11 cellular contexts compared by ENCODE assay signal in the genomic region with DNA sequence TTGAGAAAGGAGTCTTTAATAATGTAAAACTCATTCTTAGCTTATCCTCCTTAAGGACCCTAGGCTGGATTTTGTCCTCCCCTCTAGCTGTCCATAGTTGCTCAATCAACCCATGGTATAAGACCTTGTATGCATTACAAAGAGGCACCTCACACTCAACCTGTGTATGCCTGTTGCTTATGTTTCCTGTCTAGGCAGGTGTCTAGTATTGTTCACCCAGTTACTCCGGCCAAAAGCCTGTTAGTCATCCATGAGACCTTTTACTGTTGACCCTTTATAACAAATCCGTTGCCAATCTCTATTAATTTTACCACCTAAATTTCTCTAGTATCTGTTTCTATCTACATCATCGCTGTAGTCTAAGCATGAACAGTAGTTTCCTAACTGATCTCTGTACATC. TPM values are rescaled to one million over a fixed set of nuclear protein-coding genes. Genes with fewer than 3 reads are reported as not detected.
DNase-seq lines count a peak whose midpoint lies in the region; ATAC-seq, FAIRE-seq and TF ChIP-seq lines count a peak whose summit lies in the region.
"Had no signal": no experiment of that assay in that cellular context is flagged by ENCODE, and none has a peak within 500 bp of the region (broad histone marks: within the 10 kb centered on the region; RNA-seq: fewer than 3 reads in every experiment).

No MANE protein-coding gene starts in this region.

- no peaks in the 10 kb centered on the region for H3K4me1 ChIP-seq in HEK293 (ENCODE audit: control insufficient read depth, insufficient read depth, low read length)
- H3K4me1 ChIP-seq in effector memory CD4-positive, alpha-beta T cell (ENCODE audit: control insufficient read depth, insufficient read depth, low read length, poor library complexity, severe bottlenecking) = peaks cover 3% of the 10 kb centered on the region

- ATAC-seq in GM18873 (IDR thresholded peaks at IDR 0.05; ENCODE audit: low FRiP score, unreplicated experiment) (peak; percentile 20), naive B cell (ENCODE audit: low read depth in 2 of 2) (no peak)

- H3K4me1 Mint-ChIP-seq in IgD-negative memory B cell (peaks cover 31 to 48% (median 33%) of the 10 kb centered on the region in 3 donors), naive B cell (peaks cover 48 to 58% (median 49%) of the 10 kb centered on the region in 3 donors)
- peaks cover 44% of the 10 kb centered on the region for H3K4me1 Mint-ChIP-seq in activated T-helper 1 cell treated with anti-CD3 and anti-CD28 coated beads, Interleukin-12 subunit alpha, Interleukin-12 subunit beta, Interleukin-2, Interleukin-4 antibody, amounts not matched to agents 30 ng/mL and 10 ng/mL and 1 ng/mL, durations not matched to agents 14 hours and 24 hours and 36 hours (ENCODE audit: low read depth)

- H3K9me3 Mint-ChIP-seq in IgD-negative memory B cell (no peaks in the 10 kb centered on the region), naive B cell (no peaks in the 10 kb centered on the region)
- H3K9me3 Mint-ChIP-seq in activated T-helper 1 cell treated with anti-CD3 and anti-CD28 coated beads, Interleukin-12 subunit alpha, Interleukin-12 subunit beta, Interleukin-2, Interleukin-4 antibody, amounts not matched to agents 30 ng/mL and 10 ng/mL and 1 ng/mL, durations not matched to agents 14 hours and 24 hours and 36 hours = no peaks in the 10 kb centered on the region

- peaks cover 9% of the 10 kb centered on the region for H3K36me3 Mint-ChIP-seq in IgD-negative memory B cell
- peaks cover 12 to 19% of the 10 kb centered on the region in 2 donors for H3K36me3 Mint-ChIP-seq in naive B cell
- H3K36me3 Mint-ChIP-seq in activated T-helper 1 cell treated with anti-CD3 and anti-CD28 coated beads, Interleukin-12 subunit alpha, Interleukin-12 subunit beta, Interleukin-2, Interleukin-4 antibody, amounts not matched to agents 30 ng/mL and 10 ng/mL and 1 ng/mL, durations not matched to agents 14 hours and 24 hours and 36 hours (ENCODE audit: low read depth) = peaks cover 26% of the 10 kb centered on the region

- H3K27me3 Mint-ChIP-seq in IgD-negative memory B cell = no peaks in the 10 kb centered on the region
- H3K27me3 Mint-ChIP-seq in naive B cell = no peaks in the 10 kb centered on the region
- no peaks in the 10 kb centered on the region for H3K27me3 Mint-ChIP-seq in activated T-helper 1 cell treated with anti-CD3 and anti-CD28 coated beads, Interleukin-12 subunit alpha, Interleukin-12 subunit beta, Interleukin-2, Interleukin-4 antibody, amounts not matched to agents 30 ng/mL and 10 ng/mL and 1 ng/mL, durations not matched to agents 14 hours and 24 hours and 36 hours (ENCODE audit: insufficient read depth)

- no peak for TF ChIP-seq CTCF in HEK293 (tag by site-specific recombination; IDR thresholded peaks at IDR 0.05)

- POLR2A ChIA-PET in HEK293 (lab: Yijun Ruan, JAX) = no interaction called here

- CTCF ChIA-PET in HEK293 (lab: Yijun Ruan, JAX) = interaction anchor here (0.5 kb wide), 1 partner anchor 175 kb away, joined by 5 read pairs; no protein-coding TSS in a partner anchor

- no peaks in the 10 kb centered on the region for H3K27me3 ChIP-seq in effector memory CD4-positive, alpha-beta T cell (replicated peaks; ENCODE audit: control insufficient read depth, insufficient read depth, low read length, poor library complexity, severe bottlenecking)

- H3K27ac ChIP-seq in HEK293 (ENCODE audit: extremely low read depth, low read depth, low read length) = no peak overlapping the region
- no peak overlapping the region for H3K27ac ChIP-seq in effector memory CD4-positive, alpha-beta T cell (ENCODE audit: insufficient read depth, low read length, poor library complexity, severe bottlenecking)

- H3K27ac Mint-ChIP-seq in IgD-negative memory B cell = peak overlapping the region; percentile 97 to 98 (median 97)
- peak overlapping the region; percentile 1 to 98 (median 38) for H3K27ac Mint-ChIP-seq in naive B cell
- H3K27ac Mint-ChIP-seq in activated T-helper 1 cell treated with anti-CD3 and anti-CD28 coated beads, Interleukin-12 subunit alpha, Interleukin-12 subunit beta, Interleukin-2, Interleukin-4 antibody, amounts not matched to agents 30 ng/mL and 10 ng/mL and 1 ng/mL, durations not matched to agents 14 hours and 24 hours and 36 hours = no peak overlapping the region

- no peak for FAIRE-seq in RCC 7860 (lab: Jason Lieb, UNC)
- FAIRE-seq: G401.6 had no signal

- no peaks in the 10 kb centered on the region for H3K9me3 ChIP-seq in HEK293 (ENCODE audit: control insufficient read depth, insufficient read depth, low read depth, low read length)
- H3K9me3 ChIP-seq in effector memory CD4-positive, alpha-beta T cell (ENCODE audit: control insufficient read depth, low read length) = no peaks in the 10 kb centered on the region

- DNase-seq in naive B cell (no peak), DMS153 (lab: John Stamatoyannopoulos, UW) (no peak), RCC 7860 (ENCODE audit: low spot score) (no peak)
- no peak for DNase-seq in effector memory CD4-positive, alpha-beta T cell
- no peak for DNase-seq in activated T-helper 1 cell treated with anti-CD3 and anti-CD28 coated beads, Interleukin-12 subunit alpha, Interleukin-12 subunit beta, Interleukin-2, Interleukin-4 antibody, amounts not matched to agents 30 ng/mL and 10 ng/mL and 1 ng/mL, durations not matched to agents 14 hours and 24 hours and 36 hours (ENCODE audit: low spot score)
- DNase-seq: activated naive CD4-positive, alpha-beta T cell treated with Interleukin-2 at 50 U/mL for 16 hours; T-helper 9 cell had no signal

- peaks cover 9 to 32% of the 10 kb centered on the region in 2 experiments; a peak in 2 of 3 replicates for H3K36me3 ChIP-seq in HEK293 (ENCODE audit: control insufficient read depth in 2 of 2, insufficient read depth in 1 of 2, low read length in 2 of 2)
- H3K36me3 ChIP-seq in effector memory CD4-positive, alpha-beta T cell (ENCODE audit: control insufficient read depth, insufficient read depth, low read length) = no peaks in the 10 kb centered on the region

- H3K4me3 Mint-ChIP-seq in IgD-negative memory B cell (peak overlapping the region; percentile 86 to 98 (median 96)), naive B cell (peak overlapping the region in 3 of 8 donors; percentile 16 to 91 (median 52))
- H3K4me3 Mint-ChIP-seq in activated T-helper 1 cell treated with anti-CD3 and anti-CD28 coated beads, Interleukin-12 subunit alpha, Interleukin-12 subunit beta, Interleukin-2, Interleukin-4 antibody, amounts not matched to agents 30 ng/mL and 10 ng/mL and 1 ng/mL, durations not matched to agents 14 hours and 24 hours and 36 hours = no peak overlapping the region

- no peak overlapping the region for H3K4me3 ChIP-seq in HEK293 (ENCODE audit: low read depth, low read length)
- H3K4me3 ChIP-seq in effector memory CD4-positive, alpha-beta T cell (ENCODE audit: insufficient read depth, low read depth, low read length, poor library complexity, severe bottlenecking) = no peak overlapping the region

- intact Hi-C loops in activated T-helper 1 cell treated with anti-CD3 and anti-CD28 coated beads, Interleukin-12 subunit alpha, Interleukin-12 subunit beta, Interleukin-2, Interleukin-4 antibody, amounts not matched to agents 30 ng/mL and 10 ng/mL and 1 ng/mL, durations not matched to agents 14 hours and 24 hours and 36 hours (cut with micrococcal nuclease) = loop anchor here (10.0 kb wide), 2 partner anchors 1097 to 1553 kb away; a partner anchor contains a TSS

TF ChIP-seq in HEK293, 187 proteins besides CTCF, POLR2A, EP300 and RAD21:
- TF ChIP-seq SCRT1 (tag by site-specific recombination; IDR thresholded peaks at IDR 0.05; ENCODE audit: borderline replicate concordance) = 0 out of 2 replicates have a peak, but pooled peaks have one; percentile 33
- TF ChIP-seq SCRT2 (tag by site-specific recombination; IDR thresholded peaks at IDR 0.05) = peak; percentile 72
- no peak for TF ChIP-seq EGR2 (tag by site-specific recombination; IDR thresholded peaks at IDR 0.05; ENCODE audit: low read depth)
- no peak for TF ChIP-seq ZNF214 (tag by site-specific recombination; IDR thresholded peaks at IDR 0.05; ENCODE audit: borderline replicate concordance)
TF ChIP-seq in HEK293: peak in this region for 2.

RNA-seq across cellular contexts. Expression of a gene that starts 3.7 kb away (rescaled TPM):
- polyA plus RNA-seq in IgD-negative memory B cell (157 TPM), naive B cell (ENCODE audit: low read depth in 6 of 6) (100 to 1,000 TPM in 1 of 6 donors, 10 to 100 TPM in 5; 59.0 to 101 (median 67.6) TPM)
- total RNA-seq in activated T-helper 1 cell treated with anti-CD3 and anti-CD28 coated beads, Interleukin-12 subunit alpha, Interleukin-12 subunit beta, Interleukin-2, Interleukin-4 antibody, amounts not matched to agents 30 ng/mL and 10 ng/mL and 1 ng/mL, durations not matched to agents 14 hours and 24 hours and 36 hours = 18.4 and 19.1 TPM in 2 replicates
